In the genomic region with DNA sequence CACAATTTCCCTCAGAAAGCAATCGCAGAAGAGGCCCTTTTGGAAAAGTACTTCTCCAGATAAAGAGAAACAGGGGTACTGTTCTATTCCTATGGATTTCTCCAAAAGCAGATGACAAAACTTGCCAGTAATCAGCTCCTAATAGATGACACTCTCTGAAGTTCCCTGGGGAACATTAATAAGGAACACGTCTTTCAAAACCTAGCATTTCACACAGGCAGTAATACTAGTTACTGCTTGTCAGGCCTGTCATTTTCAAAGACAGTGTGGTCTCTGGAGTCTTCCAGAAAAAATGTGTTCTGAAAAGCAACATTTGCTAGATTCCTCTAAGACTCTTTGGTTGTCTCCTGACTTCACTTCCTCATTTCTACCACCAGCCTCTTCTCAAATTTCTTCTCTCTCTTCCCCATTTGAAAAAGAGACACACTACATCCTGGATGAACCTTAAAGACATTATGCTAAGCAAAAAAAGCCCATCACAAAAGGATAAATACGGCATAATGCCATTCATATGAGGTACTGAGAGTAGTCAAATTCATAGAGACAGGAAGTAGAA, we compare ENCODE assay signal across 31 cellular contexts. TPM values are rescaled to one million over a fixed set of nuclear protein-coding genes. Genes with fewer than 3 reads are reported as not detected.
DNase-seq lines count a peak whose midpoint lies in the region; ATAC-seq, FAIRE-seq and TF ChIP-seq lines count a peak whose summit lies in the region.
"Had no signal": no experiment of that assay in that cellular context is flagged by ENCODE, and none has a peak within 500 bp of the region (broad histone marks: within the 10 kb centered on the region; RNA-seq: fewer than 3 reads in every experiment).

No MANE protein-coding gene starts in this region.

- no peak for TF ChIP-seq POLR2A in GM12878 (IDR thresholded peaks at IDR 0.05; ENCODE audit: low read depth, low read length)
- TF ChIP-seq POLR2A in GM18505 (IDR thresholded peaks at IDR 0.05; ENCODE audit: borderline replicate concordance, extremely low read depth, insufficient read depth, insufficient read length) = no peak

- DNase-seq in KG1 (lab: John Stamatoyannopoulos, UW) = peak; percentile 4
- peak; percentile 24 to 56 for DNase-seq in NOMO-1 (lab: John Stamatoyannopoulos, UW; ENCODE audit: unreplicated experiment in 2 of 2)
- DNase-seq in GM12878 (ENCODE audit: low read depth, low spot score) = no peak
- peak; percentile 52 for DNase-seq in pons (ENCODE audit: low spot score)
- DNase-seq in NCI-H1694 treated with DMSO at 0.1 percent for 48 hours (lab: John Stamatoyannopoulos, UW) = no peak
- DNase-seq in osteoblast (ENCODE audit: insufficient read length, low spot score, missing footprints) = no peak
- DNase-seq: activated CD4-positive, alpha-beta memory T cell treated with anti-CD3 and anti-CD28 coated beads, Interleukin-2, amount 10 ng/mL, durations not matched to agents 7 days and 5 days; activated CD4-positive, alpha-beta T cell treated with anti-CD3 and anti-CD28 coated beads for 1 hour; activated CD8-positive, alpha-beta memory T cell treated with anti-CD3 and anti-CD28 coated beads, Interleukin-2, amount 50 U/mL, for 48 hours; activated naive CD4-positive, alpha-beta T cell treated with anti-CD3 and anti-CD28 coated beads, Interleukin-2, amount 10 ng/mL, durations not matched to agents 7 days and 5 days; adrenal gland; cerebellar nuclear complex; EL; esophagus squamous epithelium; foreskin keratinocyte; IMR-90; kidney; naive B cell; NCI-H1417 treated with DMSO at 0.1 percent for 48 hours; NCI-H2081 treated with DMSO at 0.1 percent for 48 hours; NCI-H2227 treated with DMSO at 0.1 percent for 48 hours; NCI-H526 treated with DMSO at 0.1 percent for 48 hours; nucleus accumbens; stimulated activated CD4-positive, alpha-beta T cell treated with anti-CD3 and anti-CD28 coated beads, Interleukin-4, amount 100 ng/mL, for 1 hour; transverse colon had no signal

- no peak overlapping the region for H3K4me3 ChIP-seq in GM12878
- no peak overlapping the region for H3K4me3 ChIP-seq in osteoblast (ENCODE audit: insufficient read depth, low read length)
- H3K4me3 ChIP-seq: adrenal gland, BLaER1, esophagus squamous epithelium, transverse colon had no signal

- CTCF ChIA-PET in GM12878 (lab: Yijun Ruan, JAX) = no interaction called here

- ATAC-seq in GM12878 = no peak
- no peak for ATAC-seq in GM18505 (IDR thresholded peaks at IDR 0.05; ENCODE audit: unreplicated experiment)
- ATAC-seq: foreskin keratinocyte, HCT116 had no signal

- H3K27me3 ChIP-seq in GM12878 (replicated peaks in 1 of 2; ENCODE audit: control insufficient read depth in 2 of 2, insufficient read depth in 2 of 2, low read length in 1 of 2) (no peaks in the 10 kb centered on the region), osteoblast (ENCODE audit: insufficient read depth, low read length) (peaks cover 7% of the 10 kb centered on the region)
- H3K27me3 ChIP-seq: esophagus squamous epithelium, foreskin keratinocyte, transverse colon had no signal

- RAD21 ChIA-PET in GM12878 (lab: Charles Lee; ENCODE audit: unreplicated experiment) = no interaction called here

- H3K4me2 ChIP-seq in GM12878 (ENCODE audit: control insufficient read depth, insufficient read depth) = no peak overlapping the region
- no peak overlapping the region for H3K4me2 ChIP-seq in osteoblast (ENCODE audit: insufficient read depth, low read length)
- H3K4me2 ChIP-seq: BLaER1 had no signal

- TF ChIP-seq EP300 in GM12878 (IDR thresholded peaks at IDR 0.05; ENCODE audit: borderline replicate concordance in 1 of 2, control insufficient read depth in 1 of 2, low read depth in 2 of 2, low read length in 2 of 2) = no peak

- TF ChIP-seq CTCF in GM12878 (IDR thresholded peaks at IDR 0.05 in 2 of 3, conservative IDR thresholded peaks at IDR 0.05 in 1 of 3; ENCODE audit: control insufficient read depth in 2 of 3, extremely low read depth in 1 of 3, insufficient read depth in 1 of 3, low read depth in 3 of 3, low read length in 3 of 3) = no peak
- no peak for TF ChIP-seq CTCF in osteoblast (IDR thresholded peaks at IDR 0.05; ENCODE audit: extremely low read depth, low read depth, low read length)

- H3K79me2 ChIP-seq in GM12878 (ENCODE audit: control insufficient read depth, insufficient read depth, low read length) (no peaks in the 10 kb centered on the region), osteoblast (ENCODE audit: insufficient read depth, low read length) (no peaks in the 10 kb centered on the region)

- no TSS peak for BruUV-seq in GM12878 (replicated peaks; lab: Mats Ljungman, UMichigan)

- FAIRE-seq in GM12878 (lab: Jason Lieb, UNC) = no peak
- FAIRE-seq: endometrium, kidney had no signal

- WGBS in GM12878 (ENCODE audit: insufficient coverage, insufficient replicate concordance, low lambda C conversion rate, missing lambda C conversion rate) = 37% methylated on average over 3 of the region's 3 CpGs

- H4K20me1 ChIP-seq in GM12878 (ENCODE audit: control insufficient read depth, insufficient read depth) (no peaks in the 10 kb centered on the region), osteoblast (ENCODE audit: insufficient read depth, low read length) (no peaks in the 10 kb centered on the region)
- H4K20me1 ChIP-seq: BLaER1 had no signal

- no peak overlapping the region for H3K27ac ChIP-seq in GM12878 (ENCODE audit: control insufficient read depth, insufficient read depth)
- no peak overlapping the region for H3K27ac ChIP-seq in osteoblast (ENCODE audit: low read depth, low read length)
- H3K27ac ChIP-seq: adrenal gland, BLaER1, esophagus squamous epithelium, foreskin keratinocyte, RWPE1, transverse colon had no signal

- intact Hi-C loops in GM12878 (cut with micrococcal nuclease; ENCODE audit: unreplicated experiment) = no loop called here

- no peak overlapping the region for H3K9ac ChIP-seq in GM12878 (ENCODE audit: control insufficient read depth, insufficient read depth, low read length)
- H3K9ac ChIP-seq: BLaER1 had no signal

- SMC1A ChIA-PET in GM12878 (lab: Charles Lee; ENCODE audit: uncharacterized antibody, unreplicated experiment) = interaction anchor here (0.7 to 1.2 kb wide), 2 partner anchors 33 to 86 kb away, joined by 3 read pairs; no protein-coding TSS in a partner anchor

- POLR2A ChIA-PET in GM12878 (lab: Charles Lee) = no interaction called here

- H3K36me3 ChIP-seq in GM12878 (ENCODE audit: control insufficient read depth in 2 of 2, insufficient read depth in 2 of 2, low read length in 1 of 2) (no peaks in the 10 kb centered on the region), osteoblast (ENCODE audit: insufficient read depth, low read length) (no peaks in the 10 kb centered on the region)
- H3K36me3 ChIP-seq: adrenal gland, BLaER1, esophagus squamous epithelium, transverse colon had no signal

- H3K4me1 ChIP-seq in GM12878 (ENCODE audit: control insufficient read depth, insufficient read depth, low read length) (no peaks in the 10 kb centered on the region), osteoblast (ENCODE audit: insufficient read depth, low read length) (peaks cover 9% of the 10 kb centered on the region)
- H3K4me1 ChIP-seq: adrenal gland, BLaER1, foreskin keratinocyte, transverse colon had no signal

- H2AFZ ChIP-seq in GM12878 (ENCODE audit: control insufficient read depth, low read depth, low read length) (no peak overlapping the region), osteoblast (ENCODE audit: low read length) (no peak overlapping the region)

- in situ Hi-C loops in GM12878 (cut with MboI) = no loop called here

- H3K9me3 ChIP-seq in GM12878 (replicated peaks; ENCODE audit: control insufficient read depth, insufficient read depth, low read length) (no peaks in the 10 kb centered on the region), osteoblast (ENCODE audit: low read depth, low read length) (no peaks in the 10 kb centered on the region)
- H3K9me3 ChIP-seq: adrenal gland, BLaER1, esophagus squamous epithelium, transverse colon had no signal

- no peak for TF ChIP-seq RAD21 in GM12878 (IDR thresholded peaks at IDR 0.05; ENCODE audit: insufficient read depth, low read depth, low read length)

TF ChIP-seq in GM12878, 131 proteins besides CTCF, POLR2A, EP300 and RAD21:
- TF ChIP-seq SPI1 (IDR thresholded peaks at IDR 0.05; ENCODE audit: borderline replicate concordance, insufficient read depth, low read depth, low read length) = peak; percentile 63
- TF ChIP-seq, protein P1, sequence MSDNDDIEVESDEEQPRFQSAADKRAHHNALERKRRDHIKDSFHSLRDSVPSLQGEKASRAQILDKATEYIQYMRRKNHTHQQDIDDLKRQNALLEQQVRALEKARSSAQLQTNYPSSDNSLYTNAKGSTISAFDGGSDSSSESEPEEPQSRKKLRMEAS (IDR thresholded peaks at IDR 0.05; ENCODE audit: low read depth, low read length) = no peak

RNA-seq across cellular contexts. Expression of gene CHRDL1, which starts 47.3 kb away (rescaled TPM):
- total RNA-seq in GM12878 (2013; cell fraction: nucleolus; rRNA removed) = 4.4 and 6.6 TPM in 2 replicates
- total RNA-seq in GM12878 (2014; rRNA removed) (0.23 and 0.38 TPM in 2 replicates), GM12878 (2014; rRNA removed; fragmentation: Illumina TruSeq; extraction: Trizol) (0.40 and 0.41 TPM in 2 replicates), GM12878 (2021) (0.44 and 0.48 TPM in 2 replicates), osteoblast (8.0 and 25.9 TPM in 2 replicates)
- polyA plus RNA-seq in GM12878 (2011; ENCODE audit: low read depth) = not detected
- polyA plus RNA-seq in GM12878 (2011; rRNA removed) (0.27 and 0.37 TPM in 2 replicates), GM12878 (2014; fragmentation: Illumina TruSeq; extraction: Trizol) (0.47 and 0.65 TPM in 2 replicates), GM12878 (2014; fragmentation: Nextera tagmentation; extraction: Ambion mirVana) (under 1 TPM; 0.05 to 0.07 TPM), GM12878 (2014; rRNA removed) (0.28 and 0.30 TPM in 2 replicates), GM12878 (2016; fragmentation: Nextera tagmentation; extraction: Ambion mirVana) (under 1 TPM; 0.05 to 0.11 TPM)
- 0.13 and 0.27 TPM in 2 replicates for polyA plus RNA-seq in GM12878 (2011; cell fraction: cytosol; rRNA removed)
- 0.12 and 0.28 TPM in 2 replicates for polyA plus RNA-seq in GM12878 (2011; cell fraction: nucleus; rRNA removed)
- not detected in 2 replicates for polyA plus RNA-seq in GM12878 (2012)
- 0.22 and 0.62 TPM in 2 replicates for polyA minus RNA-seq in GM12878 (2011; rRNA and poly(A)+ RNA removed)
- not detected in 2 replicates for polyA minus RNA-seq in GM12878 (2011; cell fraction: cytosol; rRNA and poly(A)+ RNA removed)
- 0.12 TPM in 1 of 2 replicates, not detected in the other for polyA minus RNA-seq in GM12878 (2011; cell fraction: nucleus; rRNA and poly(A)+ RNA removed)
- total RNA-seq: activated CD4-positive, alpha-beta memory T cell treated with anti-CD3 and anti-CD28 coated beads, Interleukin-2, amount 10 ng/mL, durations not matched to agents 7 days and 5 days; dermis microvascular lymphatic vessel endothelial cell; foreskin keratinocyte had no signal
- polyA plus RNA-seq: foreskin keratinocyte had no signal

Comparison
In these comparisons a context has a peak if more than half of its experiments do, and no peak if none do; other contexts are left out.
1. DNase-seq: peak in KG1 (single experiment), NOMO-1 (2 of 2) and pons (single experiment); none in GM12878 (single experiment), NCI-H1694 treated with DMSO at 0.1 percent for 48 hours (single experiment) and osteoblast (single experiment).